ENCODE assay signal across 1 cellular context in genomic region chr6:143192766-143193165, GRCh38.
TF ChIP-seq lines count a peak whose summit lies in the region.

No MANE protein-coding gene starts in this region.

TF ChIP-seq in K562, 482 proteins besides CTCF, POLR2A, EP300 and RAD21:
- TF ChIP-seq SPI1 (IDR thresholded peaks at IDR 0.05; ENCODE audit: borderline replicate concordance, low read depth, low read length) (no peak), PML (IDR thresholded peaks at IDR 0.05; ENCODE audit: low read length) (no peak), TCF7 (IDR thresholded peaks at IDR 0.05; ENCODE audit: borderline replicate concordance) (no peak), ZNF140 (CRISPR knock-in tag; IDR thresholded peaks at IDR 0.05) (no peak), MED1 (CRISPR knock-in tag; IDR thresholded peaks at IDR 0.05; ENCODE audit: borderline replicate concordance) (no peak), ZNF639 (CRISPR knock-in tag; conservative IDR thresholded peaks at IDR 0.05 in 1 of 2, IDR thresholded peaks at IDR 0.05 in 1 of 2) (no peak), USF1 (CRISPR knock-in tag; IDR thresholded peaks at IDR 0.05) (no peak), USF2 (CRISPR knock-in tag; IDR thresholded peaks at IDR 0.05) (no peak), SP1 (CRISPR knock-in tag; IDR thresholded peaks at IDR 0.05) (no peak), E2F1 (CRISPR knock-in tag; IDR thresholded peaks at IDR 0.05) (no peak), PHB2 (IDR thresholded peaks at IDR 0.05; ENCODE audit: low read depth) (no peak), XRCC3 (IDR thresholded peaks at IDR 0.05) (no peak), ZNF3 (CRISPR knock-in tag; IDR thresholded peaks at IDR 0.05) (no peak), SAFB2 (IDR thresholded peaks at IDR 0.05; ENCODE audit: borderline replicate concordance, low read depth, low read length, severe bottlenecking) (no peak), ZNF75A (CRISPR knock-in tag; IDR thresholded peaks at IDR 0.05) (no peak), TAF9B (IDR thresholded peaks at IDR 0.05; ENCODE audit: partially characterized antibody) (no peak), CREB5 (CRISPR knock-in tag; IDR thresholded peaks at IDR 0.05) (no peak)
